In genomic region chr12:28192145-28192544, GRCh38 we compare ENCODE assay signal across 12 cellular contexts. TPM values are rescaled to one million over a fixed set of nuclear protein-coding genes. Genes with fewer than 3 reads are reported as not detected.
DNase-seq lines count a peak whose midpoint lies in the region; ATAC-seq, FAIRE-seq and TF ChIP-seq lines count a peak whose summit lies in the region.
"Had no signal": no experiment of that assay in that cellular context is flagged by ENCODE, and none has a peak within 500 bp of the region (broad histone marks: within the 10 kb centered on the region; RNA-seq: fewer than 3 reads in every experiment).

No MANE protein-coding gene starts in this region.

- peaks cover 0 to 1% (median 0%) of the 10 kb centered on the region in 7 donors for H3K9me3 Mint-ChIP-seq in CD4-positive, CD25-positive, alpha-beta regulatory T cell
- H3K9me3 Mint-ChIP-seq in natural killer cell treated with Interleukin-12 subunit alpha and Interleukin-12 subunit beta and Interleukin-15 and Interleukin-18, amount 100 ng/mL, for 72 hours: peaks cover 3% of the 10 kb centered on the region
- H3K9me3 Mint-ChIP-seq in glutamatergic neuron (ENCODE audit: unreplicated experiment): peaks cover 2% of the 10 kb centered on the region
- H3K9me3 Mint-ChIP-seq in activated CD8-positive, alpha-beta memory T cell treated with anti-CD3 and anti-CD28 coated beads, Interleukin-2, amount 10 ng/mL, durations not matched to agents 7 days and 5 days (ENCODE audit: low read depth): peaks cover 2% of the 10 kb centered on the region

- in situ Hi-C loops in K562 (cut with MboI): no loop called here

- TF ChIP-seq CTCF in K562 (IDR thresholded peaks at IDR 0.05 in 2 of 3, conservative IDR thresholded peaks at IDR 0.05 in 1 of 3; ENCODE audit: insufficient read depth in 2 of 3, low read depth in 1 of 3, low read length in 3 of 3) (no peak), glutamatergic neuron (IDR thresholded peaks at IDR 0.05; ENCODE audit: partially characterized antibody, unreplicated experiment) (no peak)

- DNase-seq in CD4-positive, CD25-positive, alpha-beta regulatory T cell: no peak
- no peak for DNase-seq in HTR-8/SVneo (ENCODE audit: insufficient read length, low spot score)
- DNase-seq in K562 (ENCODE audit: extremely low read depth in 1 of 4, low spot score in 3 of 4): peak; percentile 63 to 82 (median 70)
- no peak for DNase-seq in natural killer cell treated with Interleukin-12 subunit alpha and Interleukin-12 subunit beta and Interleukin-15 and Interleukin-18, amount 100 ng/mL, for 72 hours (ENCODE audit: low spot score)
- DNase-seq in glutamatergic neuron: no peak
- DNase-seq in stimulated activated naive CD4-positive, alpha-beta T cell treated with Interleukin-2 at 50 U/mL for 16 hours (lab: John Stamatoyannopoulos, UW): no peak
- no peak for DNase-seq in activated CD8-positive, alpha-beta memory T cell treated with anti-CD3 and anti-CD28 coated beads, Interleukin-2, amount 10 ng/mL, durations not matched to agents 7 days and 5 days
- DNase-seq: KG1, posterior cingulate gyrus had no signal

- H2AFZ ChIP-seq in K562 (ENCODE audit: low read depth, low read length): no peak overlapping the region

- peak; percentile 94 for TF ChIP-seq EP300 in K562 (IDR thresholded peaks at IDR 0.05; ENCODE audit: low read length)

- peak overlapping the region; percentile 96 for H3K4me2 ChIP-seq in K562 (ENCODE audit: insufficient read depth, low read length)

- peak overlapping the region; percentile 92 to 98 (median 96) for H3K4me3 Mint-ChIP-seq in CD4-positive, CD25-positive, alpha-beta regulatory T cell
- H3K4me3 Mint-ChIP-seq in natural killer cell treated with Interleukin-12 subunit alpha and Interleukin-12 subunit beta and Interleukin-15 and Interleukin-18, amount 100 ng/mL, for 72 hours: peak overlapping the region; percentile 85
- no peak overlapping the region for H3K4me3 Mint-ChIP-seq in glutamatergic neuron (ENCODE audit: unreplicated experiment)
- no peak overlapping the region for H3K4me3 Mint-ChIP-seq in activated CD8-positive, alpha-beta memory T cell treated with anti-CD3 and anti-CD28 coated beads, Interleukin-2, amount 10 ng/mL, durations not matched to agents 7 days and 5 days

- H3K9me3 ChIP-seq in CD4-positive, CD25-positive, alpha-beta regulatory T cell (ENCODE audit: control insufficient read depth in 2 of 2, low read length in 2 of 2): no peaks in the 10 kb centered on the region
- H3K9me3 ChIP-seq in K562 (replicated peaks; ENCODE audit: control insufficient read depth, insufficient read depth, low read depth, low read length): peaks cover 15% of the 10 kb centered on the region; the same call in 1 of the 2 replicates
- H3K9me3 ChIP-seq: ascending aorta had no signal

- H3K9ac ChIP-seq in K562 (ENCODE audit: insufficient read depth in 1 of 2, low read depth in 2 of 2, low read length in 2 of 2): peak overlapping the region in 1 of 2 experiments; percentile 93; a peak in 2 of 4 replicates

- H3K27me3 Mint-ChIP-seq in CD4-positive, CD25-positive, alpha-beta regulatory T cell: no peaks in the 10 kb centered on the region
- peaks cover 4 to 5% of the 10 kb centered on the region in 2 donors for H3K27me3 Mint-ChIP-seq in natural killer cell treated with Interleukin-12 subunit alpha and Interleukin-12 subunit beta and Interleukin-15 and Interleukin-18, amount 100 ng/mL, for 72 hours
- peaks cover 2% of the 10 kb centered on the region for H3K27me3 Mint-ChIP-seq in glutamatergic neuron (ENCODE audit: unreplicated experiment)
- H3K27me3 Mint-ChIP-seq in activated CD8-positive, alpha-beta memory T cell treated with anti-CD3 and anti-CD28 coated beads, Interleukin-2, amount 10 ng/mL, durations not matched to agents 7 days and 5 days: no peaks in the 10 kb centered on the region

- TF ChIP-seq POLR2A in K562 (conservative IDR thresholded peaks at IDR 0.05): no peak

- no peak for ATAC-seq in CD4-positive, CD25-positive, alpha-beta regulatory T cell (ENCODE audit: low read depth in 2 of 2)
- ATAC-seq in K562 (peak; percentile 18), HG03460 (IDR thresholded peaks at IDR 0.05; ENCODE audit: unreplicated experiment) (no peak)
- ATAC-seq in natural killer cell treated with Interleukin-12 subunit alpha and Interleukin-12 subunit beta and Interleukin-15 and Interleukin-18, amount 100 ng/mL, for 72 hours: no peak
- no peak for ATAC-seq in activated CD8-positive, alpha-beta memory T cell treated with anti-CD3 and anti-CD28 coated beads, Interleukin-2, amount 10 ng/mL, durations not matched to agents 7 days and 5 days
- ATAC-seq: gastroesophageal sphincter had no signal

- FAIRE-seq in HTR-8/SVneo (lab: Jason Lieb, UNC) (peak; percentile 9), K562 (lab: Jason Lieb, UNC) (peak; percentile 40)

- peak overlapping the region; percentile 97 for H3K4me3 ChIP-seq in CD4-positive, CD25-positive, alpha-beta regulatory T cell (ENCODE audit: low read depth, low read length)
- H3K4me3 ChIP-seq in K562: peak overlapping the region; percentile 66

- WGBS in K562 (ENCODE audit: insufficient coverage, low coverage, missing lambda C conversion rate): 0% methylated on average over 2 of the region's 2 CpGs

- CTCF ChIA-PET in K562 (lab: Yijun Ruan, JAX; ENCODE audit: low intra/inter-chr PET ratio): no interaction called here
- CTCF ChIA-PET in activated CD8-positive, alpha-beta memory T cell treated with anti-CD3 and anti-CD28 coated beads, Interleukin-2, amount 10 ng/mL, durations not matched to agents 7 days and 5 days (lab: Charles Lee): interaction anchor here (0.8 to 1.1 kb wide), 2 partner anchors 38 to 47 kb away, joined by 3 read pairs; no protein-coding TSS in a partner anchor

- peaks cover 35 to 79% (median 62%) of the 10 kb centered on the region in 4 donors for H3K4me1 Mint-ChIP-seq in CD4-positive, CD25-positive, alpha-beta regulatory T cell
- H3K4me1 Mint-ChIP-seq in natural killer cell treated with Interleukin-12 subunit alpha and Interleukin-12 subunit beta and Interleukin-15 and Interleukin-18, amount 100 ng/mL, for 72 hours (ENCODE audit: low read depth in 2 of 2): peaks cover 38 to 44% of the 10 kb centered on the region in 2 donors
- peaks cover 9% of the 10 kb centered on the region for H3K4me1 Mint-ChIP-seq in glutamatergic neuron (ENCODE audit: low read depth, unreplicated experiment)
- H3K4me1 Mint-ChIP-seq in activated CD8-positive, alpha-beta memory T cell treated with anti-CD3 and anti-CD28 coated beads, Interleukin-2, amount 10 ng/mL, durations not matched to agents 7 days and 5 days: peaks cover 32% of the 10 kb centered on the region

- POLR2A ChIA-PET in K562 (lab: Yijun Ruan, JAX): interaction anchor here (1.0 to 2.1 kb wide), 5 partner anchors 10 to 140 kb away, joined by 3 to 6 read pairs (median 5); no protein-coding TSS in a partner anchor

- intact Hi-C loops in K562 (cut with micrococcal nuclease): loop anchor here (5.0 to 10.0 kb wide), 2 partner anchors 93 to 350 kb away; no protein-coding TSS in a partner anchor

- no peak for TF ChIP-seq RAD21 in K562 (CRISPR knock-in tag; conservative IDR thresholded peaks at IDR 0.05 in 1 of 2, IDR thresholded peaks at IDR 0.05 in 1 of 2)

- peak overlapping the region in 2 of 3 donors; percentile 99 for H3K27ac Mint-ChIP-seq in CD4-positive, CD25-positive, alpha-beta regulatory T cell
- peak overlapping the region; percentile 95 to 97 for H3K27ac Mint-ChIP-seq in natural killer cell treated with Interleukin-12 subunit alpha and Interleukin-12 subunit beta and Interleukin-15 and Interleukin-18, amount 100 ng/mL, for 72 hours
- H3K27ac Mint-ChIP-seq in glutamatergic neuron (ENCODE audit: unreplicated experiment): no peak overlapping the region
- no peak overlapping the region for H3K27ac Mint-ChIP-seq in activated CD8-positive, alpha-beta memory T cell treated with anti-CD3 and anti-CD28 coated beads, Interleukin-2, amount 10 ng/mL, durations not matched to agents 7 days and 5 days

- H3K36me3 ChIP-seq in CD4-positive, CD25-positive, alpha-beta regulatory T cell (ENCODE audit: control insufficient read depth, insufficient read depth, low read length): no peaks in the 10 kb centered on the region
- no peaks in the 10 kb centered on the region for H3K36me3 ChIP-seq in K562 (ENCODE audit: control insufficient read depth, insufficient read depth, low read length)

- peaks cover 76% of the 10 kb centered on the region for H3K79me2 ChIP-seq in K562 (ENCODE audit: control insufficient read depth, insufficient read depth, low read length)

- H3K27me3 ChIP-seq in CD4-positive, CD25-positive, alpha-beta regulatory T cell (ENCODE audit: control insufficient read depth, insufficient read depth, low read length): no peaks in the 10 kb centered on the region
- H3K27me3 ChIP-seq in K562 (ENCODE audit: control insufficient read depth in 2 of 2, insufficient read depth in 2 of 2, low read length in 2 of 2): no peaks in the 10 kb centered on the region
- H3K27me3 ChIP-seq: ascending aorta, gastroesophageal sphincter had no signal

- H3K4me1 ChIP-seq in CD4-positive, CD25-positive, alpha-beta regulatory T cell (ENCODE audit: control insufficient read depth, insufficient read depth, low read length, poor library complexity, severe bottlenecking): peaks cover 24% of the 10 kb centered on the region
- H3K4me1 ChIP-seq in K562 (replicated peaks in 1 of 2; ENCODE audit: control insufficient read depth in 2 of 2, insufficient read depth in 2 of 2, low read length in 2 of 2): peaks cover 8% of the 10 kb centered on the region in 2 experiments; a peak in 4 of 5 replicates

- H3K36me3 Mint-ChIP-seq in CD4-positive, CD25-positive, alpha-beta regulatory T cell: peaks cover 26% of the 10 kb centered on the region
- peaks cover 22% of the 10 kb centered on the region for H3K36me3 Mint-ChIP-seq in natural killer cell treated with Interleukin-12 subunit alpha and Interleukin-12 subunit beta and Interleukin-15 and Interleukin-18, amount 100 ng/mL, for 72 hours
- peaks cover 17% of the 10 kb centered on the region for H3K36me3 Mint-ChIP-seq in glutamatergic neuron (ENCODE audit: unreplicated experiment)
- H3K36me3 Mint-ChIP-seq in activated CD8-positive, alpha-beta memory T cell treated with anti-CD3 and anti-CD28 coated beads, Interleukin-2, amount 10 ng/mL, durations not matched to agents 7 days and 5 days: peaks cover 35% of the 10 kb centered on the region

- H4K20me1 ChIP-seq in K562 (replicated peaks; ENCODE audit: control insufficient read depth, insufficient read depth, low read length): no peaks in the 10 kb centered on the region

- peak overlapping the region; percentile 99 for H3K27ac ChIP-seq in CD4-positive, CD25-positive, alpha-beta regulatory T cell (ENCODE audit: insufficient read depth, low read length, poor library complexity, severe bottlenecking)
- H3K27ac ChIP-seq in K562 (ENCODE audit: extremely low read depth, low read depth, low read length): peak overlapping the region; percentile 96; the same call in 2 of the 3 replicates

- no TSS peak for BruUV-seq in K562 (replicated peaks; lab: Mats Ljungman, UMichigan)

- no peaks in the 10 kb centered on the region for H3K9me1 ChIP-seq in K562 (ENCODE audit: control insufficient read depth, insufficient read depth, low read length)

RNA-seq across cellular contexts. Expression of gene CCDC91, which starts 1.9 kb away (rescaled TPM):
- 62.1 TPM for total RNA-seq in CD4-positive, CD25-positive, alpha-beta regulatory T cell
- polyA plus RNA-seq in CD4-positive, CD25-positive, alpha-beta regulatory T cell: 10 to 100 TPM; 59.4 to 74.0 (median 66.6) TPM
- 24.0 and 53.4 TPM in 2 replicates for total RNA-seq in K562 (2011; cell fraction: chromatin; rRNA removed; ENCODE audit: low replicate concordance)
- 11.8 and 13.6 TPM in 2 replicates for total RNA-seq in K562 (2011; cell fraction: nucleolus; rRNA removed)
- total RNA-seq in K562 (2011; cell fraction: nucleoplasm; rRNA removed): 19.7 and 26.5 TPM in 2 replicates
- total RNA-seq in K562 (2014; rRNA removed) (21.4 and 26.3 TPM in 2 replicates), K562 (2014; rRNA removed; fragmentation: Illumina TruSeq; extraction: Trizol) (29.5 and 38.1 TPM in 2 replicates), K562 (2015; rRNA removed; fragmentation: Illumina TruSeq; extraction: Trizol) (23.8 and 27.4 TPM in 2 replicates), K562 (2021) (23.9 and 24.3 TPM in 2 replicates), glutamatergic neuron (ENCODE audit: unreplicated experiment) (37.3 TPM)
- polyA plus RNA-seq in K562 (2011; rRNA removed) (27.3 and 31.1 TPM in 2 replicates), K562 (2014; fragmentation: Illumina TruSeq; extraction: Trizol) (24.0 and 30.1 TPM in 2 replicates), K562 (2014; fragmentation: Nextera tagmentation; extraction: Ambion mirVana) (10 to 100 TPM; 10.1 to 11.3 TPM), K562 (2014; rRNA removed) (20.9 and 23.7 TPM in 2 replicates)
- 7.4 and 11.7 TPM in 2 replicates for polyA plus RNA-seq in K562 (2011; cell fraction: cytosol; rRNA removed)
- polyA plus RNA-seq in K562 (2011; cell fraction: nucleus; rRNA removed): 10.4 and 13.7 TPM in 2 replicates
- polyA plus RNA-seq in K562 (2012): 22.1 and 24.8 TPM in 2 replicates
- 51.1 and 51.5 TPM in 2 replicates for polyA minus RNA-seq in K562 (2011; rRNA and poly(A)+ RNA removed)
- 21.2 and 22.4 TPM in 2 replicates for polyA minus RNA-seq in K562 (2011; cell fraction: cytosol; rRNA and poly(A)+ RNA removed)
- 35.7 and 63.1 TPM in 2 replicates for polyA minus RNA-seq in K562 (2011; cell fraction: nucleus; rRNA and poly(A)+ RNA removed)
- 10 to 100 TPM; 21.7 to 44.6 TPM for total RNA-seq in natural killer cell treated with Interleukin-12 subunit alpha and Interleukin-12 subunit beta and Interleukin-15 and Interleukin-18, amount 100 ng/mL, for 72 hours
- total RNA-seq in activated CD8-positive, alpha-beta memory T cell treated with anti-CD3 and anti-CD28 coated beads, Interleukin-2, amount 10 ng/mL, durations not matched to agents 7 days and 5 days: 10 to 100 TPM; 18.3 to 22.9 TPM

Comparison
In these comparisons a context has a peak if more than half of its experiments do, and no peak if none do; other contexts are left out.
1. DNase-seq: peak in K562 (4 of 4); none in CD4-positive, CD25-positive, alpha-beta regulatory T cell (0 of 3), HTR-8/SVneo (single experiment), natural killer cell treated with Interleukin-12 subunit alpha and Interleukin-12 subunit beta and Interleukin-15 and Interleukin-18, amount 100 ng/mL, for 72 hours (single experiment), glutamatergic neuron (single experiment), stimulated activated naive CD4-positive, alpha-beta T cell treated with Interleukin-2 at 50 U/mL for 16 hours (single experiment) and activated CD8-positive, alpha-beta memory T cell treated with anti-CD3 and anti-CD28 coated beads, Interleukin-2, amount 10 ng/mL, durations not matched to agents 7 days and 5 days (single experiment).
2. H3K27ac Mint-ChIP-seq: peak in CD4-positive, CD25-positive, alpha-beta regulatory T cell (2 of 3) and natural killer cell treated with Interleukin-12 subunit alpha and Interleukin-12 subunit beta and Interleukin-15 and Interleukin-18, amount 100 ng/mL, for 72 hours (2 of 2); none in glutamatergic neuron (single experiment) and activated CD8-positive, alpha-beta memory T cell treated with anti-CD3 and anti-CD28 coated beads, Interleukin-2, amount 10 ng/mL, durations not matched to agents 7 days and 5 days (single experiment).
3. H3K4me3 Mint-ChIP-seq: peak in CD4-positive, CD25-positive, alpha-beta regulatory T cell (4 of 4) and natural killer cell treated with Interleukin-12 subunit alpha and Interleukin-12 subunit beta and Interleukin-15 and Interleukin-18, amount 100 ng/mL, for 72 hours (single experiment); none in glutamatergic neuron (single experiment) and activated CD8-positive, alpha-beta memory T cell treated with anti-CD3 and anti-CD28 coated beads, Interleukin-2, amount 10 ng/mL, durations not matched to agents 7 days and 5 days (single experiment).